In the genomic region with DNA sequence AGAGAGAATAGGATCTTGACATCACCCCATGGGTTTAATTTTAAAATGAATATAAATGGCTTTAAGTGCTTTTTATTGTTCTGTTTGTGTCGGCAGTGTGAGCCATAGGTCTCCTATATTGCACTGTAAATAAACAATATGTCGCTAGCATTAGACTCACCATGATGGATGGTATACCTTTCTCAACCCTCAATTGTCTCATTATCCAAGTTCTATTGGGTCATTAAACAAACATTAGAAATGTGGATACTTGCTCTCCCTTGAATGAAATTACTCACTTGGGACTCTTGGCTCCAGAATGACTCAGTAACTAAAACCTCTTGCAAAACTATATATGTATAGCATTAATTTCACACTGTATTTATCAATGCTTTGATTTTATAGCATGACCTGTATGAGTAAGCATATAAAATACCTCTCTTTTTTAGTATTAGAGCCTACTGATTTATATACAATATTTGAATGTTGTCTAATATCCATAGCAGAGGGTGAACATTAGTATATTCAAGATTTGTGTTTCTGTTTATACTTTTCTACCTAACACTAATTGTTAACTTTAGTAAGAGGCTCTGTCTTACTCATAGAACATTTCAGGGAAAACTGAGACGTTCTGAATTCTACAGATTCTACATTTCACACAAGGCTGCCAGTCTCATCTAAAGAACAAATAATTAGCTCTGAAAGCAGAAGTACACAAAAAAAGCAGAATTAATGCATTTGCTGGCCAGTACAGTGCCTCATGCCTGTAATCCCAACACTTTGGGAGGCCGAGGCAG, we compare ENCODE assay signal across 1 cellular context.
A peak's percentile ranks its signal among the peaks of the same experiment; 100 is the strongest.
TF ChIP-seq lines count a peak whose summit lies in the region.

No MANE protein-coding gene starts in this region.

TF ChIP-seq in A549, 52 proteins besides CTCF, POLR2A, EP300 and RAD21 (continued from another document):
- TF ChIP-seq PBX3 (IDR thresholded peaks at IDR 0.05) (no peak), HEYL (CRISPR knock-in tag; IDR thresholded peaks at IDR 0.05) (no peak), TP53 (CRISPR knock-in tag; IDR thresholded peaks at IDR 0.05) (no peak), HOXB5 (CRISPR knock-in tag; IDR thresholded peaks at IDR 0.05) (0 out of 2 replicates have a peak, but pooled peaks have one; percentile 41), MYC (IDR thresholded peaks at IDR 0.05; ENCODE audit: borderline replicate concordance, low read length) (no peak), TFCP2L1 (CRISPR knock-in tag; IDR thresholded peaks at IDR 0.05) (no peak), POLR2AphosphoS2 (conservative IDR thresholded peaks at IDR 0.05; ENCODE audit: low read length) (no peak), NR3C1 (IDR thresholded peaks at IDR 0.05) (no peak), ZNF302 (CRISPR knock-in tag; IDR thresholded peaks at IDR 0.05) (no peak), RARB (CRISPR knock-in tag; IDR thresholded peaks at IDR 0.05) (no peak), FOSB (CRISPR knock-in tag; IDR thresholded peaks at IDR 0.05) (no peak), KDM5A (IDR thresholded peaks at IDR 0.05) (no peak), ZFP36 (IDR thresholded peaks at IDR 0.05; ENCODE audit: borderline replicate concordance, partially characterized antibody) (no peak), BCL3 (IDR thresholded peaks at IDR 0.05) (no peak; the same call in 2 of the 3 replicates), NPAS2 (CRISPR knock-in tag; IDR thresholded peaks at IDR 0.05; ENCODE audit: borderline replicate concordance) (no peak), JUN (IDR thresholded peaks at IDR 0.05) (no peak), MAZ (IDR thresholded peaks at IDR 0.05; ENCODE audit: borderline replicate concordance, low read depth, low read length) (no peak), BHLHE40 (IDR thresholded peaks at IDR 0.05; ENCODE audit: low read depth, low read length) (no peak), NFE2L2 (conservative IDR thresholded peaks at IDR 0.05; ENCODE audit: low read length) (no peak), MAFK (IDR thresholded peaks at IDR 0.05; ENCODE audit: partially characterized antibody) (no peak), KDM1A (IDR thresholded peaks at IDR 0.05; ENCODE audit: low read depth) (no peak), CHD4 (IDR thresholded peaks at IDR 0.05; ENCODE audit: borderline replicate concordance) (no peak), ZC3H11A (IDR thresholded peaks at IDR 0.05) (no peak), FOXS1 (CRISPR knock-in tag; IDR thresholded peaks at IDR 0.05) (no peak), RNF2 (IDR thresholded peaks at IDR 0.05; ENCODE audit: borderline replicate concordance, low read depth) (no peak), EHF (CRISPR knock-in tag; IDR thresholded peaks at IDR 0.05) (no peak), CHD2 (IDR thresholded peaks at IDR 0.05; ENCODE audit: low read length, partially characterized antibody) (no peak), PHF8 (IDR thresholded peaks at IDR 0.05; ENCODE audit: borderline replicate concordance, low read depth) (no peak), CEBPB (IDR thresholded peaks at IDR 0.05) (peak in 1 of 2 experiments; percentile 63; a peak in 2 of 4 replicates), HDAC2 (IDR thresholded peaks at IDR 0.05) (no peak), FOSL2 (IDR thresholded peaks at IDR 0.05) (peak; percentile 57), FOSL2 (CRISPR knock-in tag; IDR thresholded peaks at IDR 0.05) (peak; percentile 58; the same call in 1 of the 2 replicates), GATA3 (IDR thresholded peaks at IDR 0.05; ENCODE audit: borderline replicate concordance) (peak; percentile 28; the same call in 1 of the 2 replicates), ZSCAN20 (CRISPR knock-in tag; IDR thresholded peaks at IDR 0.05) (no peak), RCOR1 (IDR thresholded peaks at IDR 0.05; ENCODE audit: low read depth, low read length) (no peak), CBX8 (IDR thresholded peaks at IDR 0.05) (no peak), EHMT2 (IDR thresholded peaks at IDR 0.05; ENCODE audit: low read depth) (no peak), RFX5 (IDR thresholded peaks at IDR 0.05) (no peak), HES2 (IDR thresholded peaks at IDR 0.05) (0 out of 2 replicates have a peak, but pooled peaks have one; percentile 20), ESRRA (IDR thresholded peaks at IDR 0.05; ENCODE audit: borderline replicate concordance, low read length) (no peak), HOXB13 (CRISPR knock-in tag; IDR thresholded peaks at IDR 0.05; ENCODE audit: low read depth) (no peak), SMC3 (IDR thresholded peaks at IDR 0.05) (no peak), SREBF2 (IDR thresholded peaks at IDR 0.05) (no peak), HOXA7 (CRISPR knock-in tag; IDR thresholded peaks at IDR 0.05) (no peak), JUNB (IDR thresholded peaks at IDR 0.05) (peak; percentile 65; the same call in 1 of the 2 replicates)
- TF ChIP-seq, protein P1, sequence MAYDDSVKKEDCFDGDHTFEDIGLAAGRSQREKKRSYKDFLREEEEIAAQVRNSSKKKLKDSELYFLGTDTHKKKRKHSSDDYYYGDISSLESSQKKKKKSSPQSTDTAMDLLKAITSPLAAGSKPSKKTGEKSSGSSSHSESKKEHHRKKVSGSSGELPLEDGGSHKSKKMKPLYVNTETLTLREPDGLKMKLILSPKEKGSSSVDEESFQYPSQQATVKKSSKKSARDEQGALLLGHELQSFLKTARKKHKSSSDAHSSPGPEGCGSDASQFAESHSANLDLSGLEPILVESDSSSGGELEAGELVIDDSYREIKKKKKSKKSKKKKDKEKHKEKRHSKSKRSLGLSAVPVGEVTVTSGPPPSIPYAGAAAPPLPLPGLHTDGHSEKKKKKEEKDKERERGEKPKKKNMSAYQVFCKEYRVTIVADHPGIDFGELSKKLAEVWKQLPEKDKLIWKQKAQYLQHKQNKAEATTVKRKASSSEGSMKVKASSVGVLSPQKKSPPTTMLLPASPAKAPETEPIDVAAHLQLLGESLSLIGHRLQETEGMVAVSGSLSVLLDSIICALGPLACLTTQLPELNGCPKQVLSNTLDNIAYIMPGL (CRISPR knock-in tag; IDR thresholded peaks at IDR 0.05; ENCODE audit: borderline replicate concordance) = no peak
- TF ChIP-seq, protein P2, sequence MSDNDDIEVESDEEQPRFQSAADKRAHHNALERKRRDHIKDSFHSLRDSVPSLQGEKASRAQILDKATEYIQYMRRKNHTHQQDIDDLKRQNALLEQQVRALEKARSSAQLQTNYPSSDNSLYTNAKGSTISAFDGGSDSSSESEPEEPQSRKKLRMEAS (IDR thresholded peaks at IDR 0.05) = no peak
- TF ChIP-seq, protein P3, sequence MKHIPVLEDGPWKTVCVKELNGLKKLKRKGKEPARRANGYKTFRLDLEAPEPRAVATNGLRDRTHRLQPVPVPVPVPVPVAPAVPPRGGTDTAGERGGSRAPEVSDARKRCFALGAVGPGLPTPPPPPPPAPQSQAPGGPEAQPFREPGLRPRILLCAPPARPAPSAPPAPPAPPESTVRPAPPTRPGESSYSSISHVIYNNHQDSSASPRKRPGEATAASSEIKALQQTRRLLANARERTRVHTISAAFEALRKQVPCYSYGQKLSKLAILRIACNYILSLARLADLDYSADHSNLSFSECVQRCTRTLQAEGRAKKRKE (CRISPR knock-in tag; IDR thresholded peaks at IDR 0.05; ENCODE audit: low read depth) = no peak
- TF ChIP-seq, protein P4, sequence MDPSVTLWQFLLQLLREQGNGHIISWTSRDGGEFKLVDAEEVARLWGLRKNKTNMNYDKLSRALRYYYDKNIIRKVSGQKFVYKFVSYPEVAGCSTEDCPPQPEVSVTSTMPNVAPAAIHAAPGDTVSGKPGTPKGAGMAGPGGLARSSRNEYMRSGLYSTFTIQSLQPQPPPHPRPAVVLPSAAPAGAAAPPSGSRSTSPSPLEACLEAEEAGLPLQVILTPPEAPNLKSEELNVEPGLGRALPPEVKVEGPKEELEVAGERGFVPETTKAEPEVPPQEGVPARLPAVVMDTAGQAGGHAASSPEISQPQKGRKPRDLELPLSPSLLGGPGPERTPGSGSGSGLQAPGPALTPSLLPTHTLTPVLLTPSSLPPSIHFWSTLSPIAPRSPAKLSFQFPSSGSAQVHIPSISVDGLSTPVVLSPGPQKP (IDR thresholded peaks at IDR 0.05; ENCODE audit: low read depth, low read length) = no peak
- TF ChIP-seq, protein P5, sequence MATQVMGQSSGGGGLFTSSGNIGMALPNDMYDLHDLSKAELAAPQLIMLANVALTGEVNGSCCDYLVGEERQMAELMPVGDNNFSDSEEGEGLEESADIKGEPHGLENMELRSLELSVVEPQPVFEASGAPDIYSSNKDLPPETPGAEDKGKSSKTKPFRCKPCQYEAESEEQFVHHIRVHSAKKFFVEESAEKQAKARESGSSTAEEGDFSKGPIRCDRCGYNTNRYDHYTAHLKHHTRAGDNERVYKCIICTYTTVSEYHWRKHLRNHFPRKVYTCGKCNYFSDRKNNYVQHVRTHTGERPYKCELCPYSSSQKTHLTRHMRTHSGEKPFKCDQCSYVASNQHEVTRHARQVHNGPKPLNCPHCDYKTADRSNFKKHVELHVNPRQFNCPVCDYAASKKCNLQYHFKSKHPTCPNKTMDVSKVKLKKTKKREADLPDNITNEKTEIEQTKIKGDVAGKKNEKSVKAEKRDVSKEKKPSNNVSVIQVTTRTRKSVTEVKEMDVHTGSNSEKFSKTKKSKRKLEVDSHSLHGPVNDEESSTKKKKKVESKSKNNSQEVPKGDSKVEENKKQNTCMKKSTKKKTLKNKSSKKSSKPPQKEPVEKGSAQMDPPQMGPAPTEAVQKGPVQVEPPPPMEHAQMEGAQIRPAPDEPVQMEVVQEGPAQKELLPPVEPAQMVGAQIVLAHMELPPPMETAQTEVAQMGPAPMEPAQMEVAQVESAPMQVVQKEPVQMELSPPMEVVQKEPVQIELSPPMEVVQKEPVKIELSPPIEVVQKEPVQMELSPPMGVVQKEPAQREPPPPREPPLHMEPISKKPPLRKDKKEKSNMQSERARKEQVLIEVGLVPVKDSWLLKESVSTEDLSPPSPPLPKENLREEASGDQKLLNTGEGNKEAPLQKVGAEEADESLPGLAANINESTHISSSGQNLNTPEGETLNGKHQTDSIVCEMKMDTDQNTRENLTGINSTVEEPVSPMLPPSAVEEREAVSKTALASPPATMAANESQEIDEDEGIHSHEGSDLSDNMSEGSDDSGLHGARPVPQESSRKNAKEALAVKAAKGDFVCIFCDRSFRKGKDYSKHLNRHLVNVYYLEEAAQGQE (IDR thresholded peaks at IDR 0.05) = no peak
- TF ChIP-seq, protein P6, sequence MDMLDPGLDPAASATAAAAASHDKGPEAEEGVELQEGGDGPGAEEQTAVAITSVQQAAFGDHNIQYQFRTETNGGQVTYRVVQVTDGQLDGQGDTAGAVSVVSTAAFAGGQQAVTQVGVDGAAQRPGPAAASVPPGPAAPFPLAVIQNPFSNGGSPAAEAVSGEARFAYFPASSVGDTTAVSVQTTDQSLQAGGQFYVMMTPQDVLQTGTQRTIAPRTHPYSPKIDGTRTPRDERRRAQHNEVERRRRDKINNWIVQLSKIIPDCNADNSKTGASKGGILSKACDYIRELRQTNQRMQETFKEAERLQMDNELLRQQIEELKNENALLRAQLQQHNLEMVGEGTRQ (IDR thresholded peaks at IDR 0.05) = no peak
TF ChIP-seq in A549: peak in this region for 6.
